ENCODE assay signal across 9 cellular contexts in genomic region chr6:16238057-16238657, GRCh38. TPM values are rescaled to one million over a fixed set of nuclear protein-coding genes. Genes with fewer than 3 reads are reported as not detected.
A peak's percentile ranks its signal among the peaks of the same experiment; 100 is the strongest.
DNase-seq lines count a peak whose midpoint lies in the region; ATAC-seq and TF ChIP-seq lines count a peak whose summit lies in the region.
"Had no signal": no experiment of that assay in that cellular context is flagged by ENCODE, and none has a peak within 500 bp of the region (broad histone marks: within the 10 kb centered on the region; RNA-seq: fewer than 3 reads in every experiment).

Gene GMPR (plus strand): TSS chr6:16238587. CDS start chr6:16238694, 107 bp downstream.

- no peaks in the 10 kb centered on the region; the same call in 1 of the 2 replicates for H4K20me1 ChIP-seq in MM.1S (ENCODE audit: insufficient read depth, low read length)

- peak within 1 kb of the TSS; percentile 80 for H2AFZ ChIP-seq in MM.1S (ENCODE audit: low read length)

- no peaks in the 10 kb centered on the region for H3K36me3 ChIP-seq in MM.1S (replicated peaks; ENCODE audit: insufficient read depth, low read length)

- H3F3A ChIP-seq in MM.1S (ENCODE audit: insufficient read depth, low read length) = peaks cover 16% of the 10 kb centered on the region

- H3K9ac ChIP-seq in MM.1S (ENCODE audit: low read length) = peak within 1 kb of the TSS; percentile 26; the same call in 1 of the 2 replicates

- H3K27ac Mint-ChIP-seq in chondrocyte (ENCODE audit: unreplicated experiment) = peak within 1 kb of the TSS; percentile 88

- no peaks in the 10 kb centered on the region for H3K9me3 ChIP-seq in MM.1S (replicated peaks; ENCODE audit: insufficient read depth, low read length)

- H3K4me1 Mint-ChIP-seq in chondrocyte (ENCODE audit: low read depth) = peaks cover 54% of the 10 kb centered on the region

- no peaks in the 10 kb centered on the region for H3K9me3 Mint-ChIP-seq in chondrocyte (ENCODE audit: low read depth)

- H3K4me3 ChIP-seq in MM.1S (ENCODE audit: low read length) = peak within 1 kb of the TSS; percentile 60

- DNase-seq in DMS153 (lab: John Stamatoyannopoulos, UW) = peak; percentile 42
- peak; percentile 74 for DNase-seq in MM.1S
- peak; percentile 66 for DNase-seq in activated CD4-positive, alpha-beta T cell treated with anti-CD3 and anti-CD28 coated beads for 1 hour
- DNase-seq in chondrocyte (ENCODE audit: low spot score) = no peak
- peak; percentile 64 for DNase-seq in kidney tubule cell (ENCODE audit: low spot score)
- DNase-seq in stimulated activated CD4-positive, alpha-beta T cell treated with anti-CD3 and anti-CD28 coated beads, Interleukin-1b, Interleukin-23, amount 100 ng/mL, for 4 hours (ENCODE audit: low read depth in 2 of 2) = peak; percentile 46 to 66

- H3K9me2 ChIP-seq in MM.1S (replicated peaks; ENCODE audit: insufficient read depth, low read length) = no peaks in the 10 kb centered on the region

- peak; percentile 49 for ATAC-seq in GM21619 (IDR thresholded peaks at IDR 0.05; ENCODE audit: unreplicated experiment)
- ATAC-seq in GM18870 (IDR thresholded peaks at IDR 0.05; ENCODE audit: unreplicated experiment) = no peak

- peak within 1 kb of the TSS; percentile 84 for H3K4me3 Mint-ChIP-seq in chondrocyte (ENCODE audit: unreplicated experiment)

- peaks cover 17% of the 10 kb centered on the region for H3K4me1 ChIP-seq in MM.1S (ENCODE audit: low read length)

- peak within 1 kb of the TSS; percentile 90 for H3K4me2 ChIP-seq in MM.1S (ENCODE audit: low read depth, low read length)

- H3K27me3 ChIP-seq in MM.1S (replicated peaks; ENCODE audit: insufficient read depth, low read length) = 0 out of 2 replicates have a peak, but pooled peaks cover 22% of the 10 kb centered on the region

- no peak for TF ChIP-seq CTCF in MM.1S (IDR thresholded peaks at IDR 0.05; ENCODE audit: low read length)
- no peak for TF ChIP-seq CTCF in chondrocyte (IDR thresholded peaks at IDR 0.05)

- no peaks in the 10 kb centered on the region for H3K27me3 Mint-ChIP-seq in chondrocyte (ENCODE audit: low read depth)

- peaks cover 2% of the 10 kb centered on the region for H3K36me3 Mint-ChIP-seq in chondrocyte (ENCODE audit: low read depth)

- no peak within 1 kb of the TSS for H3K27ac ChIP-seq in MM.1S (ENCODE audit: low read length)
- H3K27ac ChIP-seq: epithelial cell of prostate had no signal

- H3K79me2 ChIP-seq in MM.1S (ENCODE audit: low read length) = no peaks in the 10 kb centered on the region

RNA-seq across cellular contexts. Expression of gene GMPR, which starts in this region (rescaled TPM):
- 9.7 to 14.4 TPM (median 11.5 TPM) in 3 replicates for total RNA-seq in chondrocyte
